9 cellular contexts compared by ENCODE assay signal in the genomic region with DNA sequence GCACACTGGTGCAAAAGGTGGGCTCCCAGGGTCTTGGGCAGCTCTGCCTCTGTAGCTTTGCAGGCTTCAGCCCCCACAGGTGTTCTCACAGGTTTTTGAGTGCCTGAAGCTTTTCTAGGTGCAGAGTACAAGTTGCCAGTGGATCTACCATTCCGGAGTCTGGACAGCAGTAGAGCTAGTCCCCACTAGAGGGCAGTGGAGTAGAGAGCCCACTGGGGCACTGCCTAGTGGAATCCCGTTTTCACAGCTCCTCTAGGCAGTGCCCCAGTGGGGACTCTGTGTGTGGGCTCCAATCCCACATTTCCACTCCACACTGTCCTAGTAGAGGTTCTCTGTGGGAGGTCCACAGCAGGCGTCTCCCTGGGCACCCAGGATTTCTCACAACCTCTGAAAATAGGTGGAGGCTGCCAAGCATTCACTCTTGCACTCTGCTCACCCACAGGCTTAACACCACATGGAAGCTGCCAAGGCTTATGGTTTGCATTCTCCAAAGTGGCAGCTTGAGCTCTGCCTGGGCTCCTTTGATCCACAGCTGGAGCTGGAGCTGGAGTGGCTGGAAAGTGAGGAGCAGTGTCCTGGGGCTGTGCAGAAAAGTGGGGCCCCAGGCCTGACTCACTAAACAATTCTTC.
DNase-seq lines count a peak whose midpoint lies in the region; ATAC-seq and TF ChIP-seq lines count a peak whose summit lies in the region.
"Had no signal": no experiment of that assay in that cellular context is flagged by ENCODE, and none has a peak within 500 bp of the region (broad histone marks: within the 10 kb centered on the region; RNA-seq: fewer than 3 reads in every experiment).

No MANE protein-coding gene starts in this region.

- POLR2A ChIA-PET in WTC11 (lab: Charles Lee), result no interaction called here

- H3K9me3 ChIP-seq in left lung, result peaks cover 0 to 9% of the 10 kb centered on the region in 2 donors
- H3K9me3 ChIP-seq in ovary, result no peaks in the 10 kb centered on the region

- intact Hi-C loops in left lung (cut with DNase I) (no loop called here), ovary (cut with DNase I) (no loop called here)

- CTCF ChIA-PET in WTC11 (lab: Charles Lee), result interaction anchor here (0.5 to 4.3 kb wide), 31 partner anchors 8 to 198 kb away, joined by 3 to 74 read pairs (median 6); partner anchors contain the start of gene PROKR2

- TF ChIP-seq EP300 in ovary (IDR thresholded peaks at IDR 0.05), result no peak

- DNase-seq in DMS53 (lab: John Stamatoyannopoulos, UW) (peak; percentile 66), WTC11 (ENCODE audit: low spot score) (peak; percentile 67), left lung (no peak), NCI-H510A (lab: John Stamatoyannopoulos, UW) (no peak), inferior parietal cortex (ENCODE audit: extremely low spot score) (no peak), ovary (no peak)
- DNase-seq in Jurkat, Clone E6-1 (ENCODE audit: low read depth, low spot score), result peak; percentile 32

- WGBS in ovary, 3 donors, result 15 to 21% (median 20%) methylated on average over 3 of the region's 3 CpGs

- no peaks in the 10 kb centered on the region for H3K4me1 Mint-ChIP-seq in WTC11

- peak; percentile 82 for ATAC-seq in GM18868 (IDR thresholded peaks at IDR 0.05; ENCODE audit: unreplicated experiment)
- ATAC-seq in WTC11, result peak; percentile 93
- peak; percentile 70 for ATAC-seq in left lung

- H3K9me3 Mint-ChIP-seq in WTC11, result peaks cover 19% of the 10 kb centered on the region
- H3K9me3 Mint-ChIP-seq: natural killer cell treated with Interleukin-12 subunit alpha and Interleukin-12 subunit beta and Interleukin-15 and Interleukin-18, amount 100 ng/mL, for 72 hours had no signal

- H3K36me3 Mint-ChIP-seq in WTC11, result no peaks in the 10 kb centered on the region
- H3K36me3 Mint-ChIP-seq: natural killer cell treated with Interleukin-12 subunit alpha and Interleukin-12 subunit beta and Interleukin-15 and Interleukin-18, amount 100 ng/mL, for 72 hours had no signal

- H3K4me3 Mint-ChIP-seq in WTC11, result no peak overlapping the region
- H3K4me3 Mint-ChIP-seq: natural killer cell treated with Interleukin-12 subunit alpha and Interleukin-12 subunit beta and Interleukin-15 and Interleukin-18, amount 100 ng/mL, for 72 hours had no signal

- peak; percentile 62 for TF ChIP-seq CTCF in WTC11 (IDR thresholded peaks at IDR 0.05)
- TF ChIP-seq CTCF in left lung (IDR thresholded peaks at IDR 0.05), result no peak
- TF ChIP-seq CTCF in ovary (IDR thresholded peaks at IDR 0.05), result no peak

- H3K27me3 Mint-ChIP-seq in WTC11 (ENCODE audit: low read depth), result no peaks in the 10 kb centered on the region; the same call in 1 of the 2 replicates

- H3K27ac ChIP-seq in left lung (no peak overlapping the region), ovary (no peak overlapping the region)

- H3K27ac Mint-ChIP-seq in WTC11, result no peak overlapping the region
- H3K27ac Mint-ChIP-seq: natural killer cell treated with Interleukin-12 subunit alpha and Interleukin-12 subunit beta and Interleukin-15 and Interleukin-18, amount 100 ng/mL, for 72 hours had no signal

- H3K4me1 ChIP-seq in left lung (no peaks in the 10 kb centered on the region), ovary (ENCODE audit: insufficient read depth) (no peaks in the 10 kb centered on the region)

- no peak for TF ChIP-seq POLR2A in ovary (IDR thresholded peaks at IDR 0.05)

- H3K4me3 ChIP-seq in Jurkat, Clone E6-1 (ENCODE audit: low read length), result no peak overlapping the region
- H3K4me3 ChIP-seq in left lung (no peak overlapping the region), ovary (no peak overlapping the region)

- H3K27me3 ChIP-seq in left lung (no peaks in the 10 kb centered on the region), ovary (no peaks in the 10 kb centered on the region)

- H3K36me3 ChIP-seq in left lung (no peaks in the 10 kb centered on the region), ovary (no peaks in the 10 kb centered on the region)

TF ChIP-seq in WTC11, 78 proteins besides CTCF, POLR2A, EP300 and RAD21 (continues in another document):
- TF ChIP-seq ZNF671 (CRISPR knock-in tag; IDR thresholded peaks at IDR 0.05) (no peak), TEAD4 (CRISPR knock-in tag; IDR thresholded peaks at IDR 0.05) (no peak), PRDM15 (CRISPR knock-in tag; IDR thresholded peaks at IDR 0.05) (no peak), HMGA2 (CRISPR knock-in tag; IDR thresholded peaks at IDR 0.05) (no peak), ETV6 (CRISPR knock-in tag; IDR thresholded peaks at IDR 0.05) (no peak), GRHL2 (CRISPR knock-in tag; IDR thresholded peaks at IDR 0.05; ENCODE audit: insufficient replicate concordance, severe bottlenecking) (no peak)
- TF ChIP-seq, protein P1, sequence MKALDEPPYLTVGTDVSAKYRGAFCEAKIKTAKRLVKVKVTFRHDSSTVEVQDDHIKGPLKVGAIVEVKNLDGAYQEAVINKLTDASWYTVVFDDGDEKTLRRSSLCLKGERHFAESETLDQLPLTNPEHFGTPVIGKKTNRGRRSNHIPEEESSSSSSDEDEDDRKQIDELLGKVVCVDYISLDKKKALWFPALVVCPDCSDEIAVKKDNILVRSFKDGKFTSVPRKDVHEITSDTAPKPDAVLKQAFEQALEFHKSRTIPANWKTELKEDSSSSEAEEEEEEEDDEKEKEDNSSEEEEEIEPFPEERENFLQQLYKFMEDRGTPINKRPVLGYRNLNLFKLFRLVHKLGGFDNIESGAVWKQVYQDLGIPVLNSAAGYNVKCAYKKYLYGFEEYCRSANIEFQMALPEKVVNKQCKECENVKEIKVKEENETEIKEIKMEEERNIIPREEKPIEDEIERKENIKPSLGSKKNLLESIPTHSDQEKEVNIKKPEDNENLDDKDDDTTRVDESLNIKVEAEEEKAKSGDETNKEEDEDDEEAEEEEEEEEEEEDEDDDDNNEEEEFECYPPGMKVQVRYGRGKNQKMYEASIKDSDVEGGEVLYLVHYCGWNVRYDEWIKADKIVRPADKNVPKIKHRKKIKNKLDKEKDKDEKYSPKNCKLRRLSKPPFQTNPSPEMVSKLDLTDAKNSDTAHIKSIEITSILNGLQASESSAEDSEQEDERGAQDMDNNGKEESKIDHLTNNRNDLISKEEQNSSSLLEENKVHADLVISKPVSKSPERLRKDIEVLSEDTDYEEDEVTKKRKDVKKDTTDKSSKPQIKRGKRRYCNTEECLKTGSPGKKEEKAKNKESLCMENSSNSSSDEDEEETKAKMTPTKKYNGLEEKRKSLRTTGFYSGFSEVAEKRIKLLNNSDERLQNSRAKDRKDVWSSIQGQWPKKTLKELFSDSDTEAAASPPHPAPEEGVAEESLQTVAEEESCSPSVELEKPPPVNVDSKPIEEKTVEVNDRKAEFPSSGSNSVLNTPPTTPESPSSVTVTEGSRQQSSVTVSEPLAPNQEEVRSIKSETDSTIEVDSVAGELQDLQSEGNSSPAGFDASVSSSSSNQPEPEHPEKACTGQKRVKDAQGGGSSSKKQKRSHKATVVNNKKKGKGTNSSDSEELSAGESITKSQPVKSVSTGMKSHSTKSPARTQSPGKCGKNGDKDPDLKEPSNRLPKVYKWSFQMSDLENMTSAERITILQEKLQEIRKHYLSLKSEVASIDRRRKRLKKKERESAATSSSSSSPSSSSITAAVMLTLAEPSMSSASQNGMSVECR (CRISPR knock-in tag; IDR thresholded peaks at IDR 0.05; ENCODE audit: borderline replicate concordance), result no peak
- TF ChIP-seq, protein P2, sequence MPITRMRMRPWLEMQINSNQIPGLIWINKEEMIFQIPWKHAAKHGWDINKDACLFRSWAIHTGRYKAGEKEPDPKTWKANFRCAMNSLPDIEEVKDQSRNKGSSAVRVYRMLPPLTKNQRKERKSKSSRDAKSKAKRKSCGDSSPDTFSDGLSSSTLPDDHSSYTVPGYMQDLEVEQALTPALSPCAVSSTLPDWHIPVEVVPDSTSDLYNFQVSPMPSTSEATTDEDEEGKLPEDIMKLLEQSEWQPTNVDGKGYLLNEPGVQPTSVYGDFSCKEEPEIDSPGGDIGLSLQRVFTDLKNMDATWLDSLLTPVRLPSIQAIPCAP (CRISPR knock-in tag; IDR thresholded peaks at IDR 0.05), result no peak
- TF ChIP-seq, protein P3, sequence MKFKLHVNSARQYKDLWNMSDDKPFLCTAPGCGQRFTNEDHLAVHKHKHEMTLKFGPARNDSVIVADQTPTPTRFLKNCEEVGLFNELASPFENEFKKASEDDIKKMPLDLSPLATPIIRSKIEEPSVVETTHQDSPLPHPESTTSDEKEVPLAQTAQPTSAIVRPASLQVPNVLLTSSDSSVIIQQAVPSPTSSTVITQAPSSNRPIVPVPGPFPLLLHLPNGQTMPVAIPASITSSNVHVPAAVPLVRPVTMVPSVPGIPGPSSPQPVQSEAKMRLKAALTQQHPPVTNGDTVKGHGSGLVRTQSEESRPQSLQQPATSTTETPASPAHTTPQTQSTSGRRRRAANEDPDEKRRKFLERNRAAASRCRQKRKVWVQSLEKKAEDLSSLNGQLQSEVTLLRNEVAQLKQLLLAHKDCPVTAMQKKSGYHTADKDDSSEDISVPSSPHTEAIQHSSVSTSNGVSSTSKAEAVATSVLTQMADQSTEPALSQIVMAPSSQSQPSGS (CRISPR knock-in tag; IDR thresholded peaks at IDR 0.05; ENCODE audit: borderline replicate concordance, low read depth), result no peak

Comparison
In these comparisons a context has a peak if more than half of its experiments do, and no peak if none do; other contexts are left out.
1. DNase-seq: peak in DMS53 (single experiment), Jurkat, Clone E6-1 (single experiment) and WTC11 (single experiment); none in left lung (0 of 2), NCI-H510A (single experiment), inferior parietal cortex (single experiment) and ovary (0 of 5).
2. Peak in every context shown above with its lines, with median percentiles within 50 percentile points of each other: ATAC-seq.